Comparison of ENCODE assay signal across 11 cellular contexts in the genomic region with DNA sequence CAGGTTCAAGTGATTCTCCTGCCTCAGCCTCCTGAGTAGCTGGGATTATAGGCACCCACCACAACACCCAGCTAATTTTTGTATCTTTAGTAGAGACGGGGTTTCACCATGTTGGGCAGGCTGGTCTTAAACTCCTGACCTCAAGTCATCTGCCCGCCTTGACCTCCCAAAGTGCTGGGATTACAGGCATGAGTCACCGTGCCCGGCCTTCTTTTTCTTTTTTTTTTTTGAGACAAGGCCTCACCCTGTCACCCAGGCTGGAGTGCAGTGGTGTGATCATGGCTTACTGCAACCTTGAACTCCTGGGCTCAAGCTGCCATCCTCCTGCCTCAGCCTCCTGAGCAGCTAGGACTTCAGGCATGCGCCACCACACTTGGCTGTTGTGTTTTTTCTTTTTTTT. TPM values are rescaled to one million over a fixed set of nuclear protein-coding genes. Genes with fewer than 3 reads are reported as not detected.
DNase-seq lines count a peak whose midpoint lies in the region; ATAC-seq, FAIRE-seq and TF ChIP-seq lines count a peak whose summit lies in the region.
"Not testable (repeated sequence)": the region's sequence is repeated elsewhere in the genome, so short reads cannot be mapped to it uniquely, and the experiment has no call there.
"Had no signal": no experiment of that assay in that cellular context is flagged by ENCODE, and none has a peak within 500 bp of the region (broad histone marks: within the 10 kb centered on the region; RNA-seq: fewer than 3 reads in every experiment).

No MANE protein-coding gene starts in this region.

- not testable (repeated sequence) for H3K4me2 ChIP-seq in K562 (ENCODE audit: insufficient read depth, low read length); HepG2 (ENCODE audit: low read depth, low read length)

- POLR2A ChIA-PET in RWPE1 (lab: Yijun Ruan, JAX; ENCODE audit: low non-redundant PET): interaction anchor here (0.7 kb wide), 1 partner anchor 65 kb away, joined by 3 read pairs; no protein-coding TSS in a partner anchor
- POLR2A ChIA-PET in K562 (lab: Yijun Ruan, JAX); HepG2 (lab: Yijun Ruan, JAX): not testable (repeated sequence)

- H4K20me1 ChIP-seq in K562 (replicated peaks; ENCODE audit: control insufficient read depth, insufficient read depth, low read length); HepG2 (ENCODE audit: insufficient read depth, low read length): not testable (repeated sequence)

- not testable (repeated sequence) for TF ChIP-seq EP300 in K562 (IDR thresholded peaks at IDR 0.05; ENCODE audit: low read length); esophagus muscularis mucosa (IDR thresholded peaks at IDR 0.05); HepG2 (IDR thresholded peaks at IDR 0.05; ENCODE audit: low read depth in 2 of 2, low read length in 2 of 2); HepG2 (CRISPR knock-in tag; IDR thresholded peaks at IDR 0.05; ENCODE audit: borderline replicate concordance)

- H3K4me1 Mint-ChIP-seq in osteocyte (ENCODE audit: unreplicated experiment): not testable (repeated sequence)

- 35% methylated on average over 4 of the region's 5 CpGs for WGBS in K562 (ENCODE audit: insufficient coverage, low coverage, missing lambda C conversion rate)
- 81% methylated on average over 5 of the region's 5 CpGs for WGBS in esophagus muscularis mucosa
- WGBS in HepG2 (ENCODE audit: low lambda C conversion rate): 18% methylated on average over 5 of the region's 5 CpGs

- CTCF ChIA-PET in RWPE1 (lab: Yijun Ruan, JAX) (interaction anchor here (0.6 kb wide), 1 partner anchor 12 kb away, joined by 4 read pairs; no protein-coding TSS in a partner anchor), K562 (lab: Yijun Ruan, JAX; ENCODE audit: low intra/inter-chr PET ratio) (interaction anchor here (0.5 kb wide), 1 partner anchor 56 kb away, joined by 3 read pairs; the partner anchor contains the start of gene KAT5)
- CTCF ChIA-PET in HepG2 (lab: Yijun Ruan, JAX; ENCODE audit: low intra/inter-chr PET ratio, low total read pairs): not testable (repeated sequence)

- H3K27me3 ChIP-seq in HL-60 (ENCODE audit: insufficient read depth, poor library complexity, severe bottlenecking); K562 (ENCODE audit: control insufficient read depth in 2 of 2, insufficient read depth in 2 of 2, low read length in 2 of 2); esophagus muscularis mucosa; HepG2 (ENCODE audit: control insufficient read depth in 1 of 2, insufficient read depth in 2 of 2, low read length in 2 of 2); upper lobe of right lung: not testable (repeated sequence)

- not testable (repeated sequence) for H3K79me2 ChIP-seq in K562 (ENCODE audit: control insufficient read depth, insufficient read depth, low read length); HepG2 (ENCODE audit: insufficient read depth, low read length)

- not testable (repeated sequence) for TF ChIP-seq POLR2A in K562 (conservative IDR thresholded peaks at IDR 0.05); esophagus muscularis mucosa (IDR thresholded peaks at IDR 0.05; ENCODE audit: low read depth); HepG2 (IDR thresholded peaks at IDR 0.05; ENCODE audit: insufficient read depth in 1 of 2, low read depth in 2 of 2, low read length in 2 of 2)

- not testable (repeated sequence) for H3K4me3 ChIP-seq in HL-60 (replicated peaks; ENCODE audit: insufficient read depth, low read length); K562; esophagus muscularis mucosa; HepG2 (replicated peaks in 1 of 3; ENCODE audit: insufficient read depth in 1 of 3, low read depth in 2 of 3, low read length in 3 of 3); upper lobe of right lung

- H3K4me3 Mint-ChIP-seq in osteocyte (ENCODE audit: unreplicated experiment): not testable (repeated sequence)

- TF ChIP-seq CTCF in HL-60 (IDR thresholded peaks at IDR 0.05; ENCODE audit: insufficient read depth, low read length); RWPE1 (conservative IDR thresholded peaks at IDR 0.05; ENCODE audit: low read depth); K562 (IDR thresholded peaks at IDR 0.05 in 2 of 3, conservative IDR thresholded peaks at IDR 0.05 in 1 of 3; ENCODE audit: insufficient read depth in 2 of 3, low read depth in 1 of 3, low read length in 3 of 3); esophagus muscularis mucosa (IDR thresholded peaks at IDR 0.05); HepG2 (CRISPR knock-in tag; IDR thresholded peaks at IDR 0.05); osteocyte (IDR thresholded peaks at IDR 0.05); upper lobe of right lung (IDR thresholded peaks at IDR 0.05): not testable (repeated sequence)

- TF ChIP-seq RAD21 in K562 (CRISPR knock-in tag; conservative IDR thresholded peaks at IDR 0.05 in 1 of 2, IDR thresholded peaks at IDR 0.05 in 1 of 2); HepG2 (CRISPR knock-in tag; IDR thresholded peaks at IDR 0.05): not testable (repeated sequence)

- not testable (repeated sequence) for H3K36me3 Mint-ChIP-seq in osteocyte (ENCODE audit: unreplicated experiment)

- H3K27ac ChIP-seq in HL-60 (replicated peaks): peak overlapping the region; percentile 76
- H3K27ac ChIP-seq in RWPE1: peak overlapping the region; percentile 64
- H3K27ac ChIP-seq in K562 (ENCODE audit: extremely low read depth, low read depth, low read length); esophagus muscularis mucosa (replicated peaks in 1 of 4); HepG2 (ENCODE audit: extremely low read length, insufficient read depth, low read length); upper lobe of right lung: not testable (repeated sequence)

- H3K9me1 ChIP-seq in K562 (ENCODE audit: control insufficient read depth, insufficient read depth, low read length): not testable (repeated sequence)

- H3K4me1 ChIP-seq in K562 (replicated peaks in 1 of 2; ENCODE audit: control insufficient read depth in 2 of 2, insufficient read depth in 2 of 2, low read length in 2 of 2); esophagus muscularis mucosa; upper lobe of right lung: not testable (repeated sequence)
- peaks cover 40% of the 10 kb centered on the region for H3K4me1 ChIP-seq in HepG2 (ENCODE audit: insufficient read depth, low read length)

- ATAC-seq in K562, HepG2: not testable (repeated sequence)
- peak; percentile 63 for ATAC-seq in upper lobe of right lung

- H3K9me3 ChIP-seq in K562 (replicated peaks; ENCODE audit: control insufficient read depth, insufficient read depth, low read depth, low read length); esophagus muscularis mucosa; HepG2 (ENCODE audit: low read length); upper lobe of right lung: not testable (repeated sequence)

- intact Hi-C loops in K562 (cut with micrococcal nuclease); HepG2 (cut with micrococcal nuclease; ENCODE audit: unreplicated experiment); upper lobe of right lung (cut with DNase I): not testable (repeated sequence)
- intact Hi-C loops in esophagus muscularis mucosa (cut with DNase I): loop anchor here (2.0 kb wide), 1 partner anchor 51 kb away; no protein-coding TSS in a partner anchor

- not testable (repeated sequence) for DNase-seq in HL-60 (ENCODE audit: low read depth in 1 of 2, low spot score in 1 of 2); RWPE1 (ENCODE audit: low spot score); K562 (ENCODE audit: extremely low read depth in 1 of 4, low spot score in 3 of 4); HepG2 (ENCODE audit: low spot score); upper lobe of right lung
- peak; percentile 79 for DNase-seq in M059J (ENCODE audit: low read depth)
- DNase-seq in esophagus muscularis mucosa (ENCODE audit: extremely low spot score): peak; percentile 2
- peak; percentile 38 for DNase-seq in osteocyte (ENCODE audit: extremely low spot score, unreplicated experiment)

- H3K27ac Mint-ChIP-seq in osteocyte (ENCODE audit: unreplicated experiment): not testable (repeated sequence)

- not testable (repeated sequence) for BruUV-seq in K562 (replicated peaks; lab: Mats Ljungman, UMichigan); HepG2 (replicated peaks; lab: Mats Ljungman, UMichigan)

- H3K9ac ChIP-seq in K562 (ENCODE audit: insufficient read depth in 1 of 2, low read depth in 2 of 2, low read length in 2 of 2); HepG2 (ENCODE audit: insufficient read depth, low read depth, low read length): not testable (repeated sequence)

- in situ Hi-C loops in K562 (cut with MboI); HepG2 (cut with HindIII; ENCODE audit: extremely low pct_ligation_motif_present, low pct_unique_long_range_greater_than_20kb): not testable (repeated sequence)

- not testable (repeated sequence) for H3K27me3 Mint-ChIP-seq in osteocyte (ENCODE audit: unreplicated experiment)

- not testable (repeated sequence) for H3K36me3 ChIP-seq in K562 (ENCODE audit: control insufficient read depth, insufficient read depth, low read length); esophagus muscularis mucosa; HepG2 (replicated peaks in 1 of 2; ENCODE audit: control insufficient read depth in 1 of 2, insufficient read depth in 2 of 2, low read length in 2 of 2); upper lobe of right lung

- not testable (repeated sequence) for H3K9me3 Mint-ChIP-seq in osteocyte (ENCODE audit: unreplicated experiment)

- FAIRE-seq in K562 (lab: Jason Lieb, UNC); HepG2 (lab: Jason Lieb, UNC): not testable (repeated sequence)

- H2AFZ ChIP-seq in K562 (ENCODE audit: low read depth, low read length); HepG2 (ENCODE audit: low read length): not testable (repeated sequence)

RNA-seq across cellular contexts. Expression of gene AP5B1, which starts 13.0 kb away (rescaled TPM):
- 5.9 and 13.0 TPM in 2 replicates for total RNA-seq in M059J (2014; rRNA removed; shearing (Covaris generic))
- 16.4 and 48.0 TPM in 2 replicates for total RNA-seq in K562 (2011; cell fraction: chromatin; rRNA removed; ENCODE audit: low replicate concordance)
- total RNA-seq in K562 (2011; cell fraction: nucleolus; rRNA removed): 43.4 and 48.4 TPM in 2 replicates
- 26.7 and 28.3 TPM in 2 replicates for total RNA-seq in K562 (2011; cell fraction: nucleoplasm; rRNA removed)
- total RNA-seq in K562 (2014; rRNA removed) (13.0 and 17.0 TPM in 2 replicates), K562 (2014; rRNA removed; fragmentation: Illumina TruSeq; extraction: Trizol) (3.1 and 3.5 TPM in 2 replicates), K562 (2015; rRNA removed; fragmentation: Illumina TruSeq; extraction: Trizol) (8.7 and 8.9 TPM in 2 replicates), K562 (2021) (23.2 and 24.2 TPM in 2 replicates), esophagus muscularis mucosa (10 to 100 TPM; 15.0 to 28.0 (median 24.2) TPM), HepG2 (2016; rRNA removed; fragmentation: Illumina TruSeq; extraction: Trizol) (3.8 and 4.4 TPM in 2 replicates), osteocyte (19.0 and 21.0 TPM in 2 replicates), upper lobe of right lung (35.6 TPM)
- polyA plus RNA-seq in K562 (2011; rRNA removed) (5.1 and 7.7 TPM in 2 replicates), K562 (2014; fragmentation: Illumina TruSeq; extraction: Trizol) (4.6 and 9.1 TPM in 2 replicates), K562 (2014; fragmentation: Nextera tagmentation; extraction: Ambion mirVana) (under 1 TPM; 0.51 to 0.63 TPM), K562 (2014; rRNA removed) (11.3 and 11.7 TPM in 2 replicates), HepG2 (2011; rRNA removed) (1.7 and 2.8 TPM in 2 replicates)
- 6.5 and 20.1 TPM in 2 replicates for polyA plus RNA-seq in K562 (2011; cell fraction: cytosol; rRNA removed)
- 17.1 and 27.9 TPM in 2 replicates for polyA plus RNA-seq in K562 (2011; cell fraction: nucleus; rRNA removed)
- polyA plus RNA-seq in K562 (2012): 10.8 and 15.8 TPM in 2 replicates
- 8.3 and 9.2 TPM in 2 replicates for polyA minus RNA-seq in K562 (2011; rRNA and poly(A)+ RNA removed)
- 14.6 and 14.8 TPM in 2 replicates for polyA minus RNA-seq in K562 (2011; cell fraction: cytosol; rRNA and poly(A)+ RNA removed)
- 17.5 and 18.7 TPM in 2 replicates for polyA minus RNA-seq in K562 (2011; cell fraction: nucleus; rRNA and poly(A)+ RNA removed)
- total RNA-seq in HepG2 (2016; cell fraction: cytosol; rRNA removed; fragmentation: Illumina TruSeq; extraction: Trizol; ENCODE audit: low read depth): 0.44 and 0.61 TPM in 2 replicates
- total RNA-seq in HepG2 (2016; cell fraction: insoluble cytoplasmic fraction; rRNA removed; fragmentation: Illumina TruSeq; extraction: Trizol): 2.9 and 4.5 TPM in 2 replicates
- 2.0 and 2.1 TPM in 2 replicates for total RNA-seq in HepG2 (2016; cell fraction: membrane; rRNA removed; fragmentation: Illumina TruSeq; extraction: Trizol)
- 2.9 and 3.7 TPM in 2 replicates for total RNA-seq in HepG2 (2016; cell fraction: nucleus; rRNA removed; fragmentation: Illumina TruSeq; extraction: Trizol)
- polyA plus RNA-seq in HepG2 (2011; cell fraction: cytosol; rRNA removed): 1.6 and 2.5 TPM in 2 replicates
- 6.0 and 6.2 TPM in 2 replicates for polyA plus RNA-seq in HepG2 (2011; cell fraction: nucleus; rRNA removed)
- polyA plus RNA-seq in HepG2 (2012): 1.2 and 2.4 TPM in 2 replicates
- 0.25 and 0.27 TPM in 2 replicates for polyA plus RNA-seq in HepG2 (2016; cell fraction: cytosol; fragmentation: Illumina TruSeq; extraction: Trizol; ENCODE audit: low read depth)
- polyA plus RNA-seq in HepG2 (2016; cell fraction: insoluble cytoplasmic fraction; fragmentation: Illumina TruSeq; extraction: Trizol; ENCODE audit: low read depth): 2.6 and 2.7 TPM in 2 replicates
- polyA plus RNA-seq in HepG2 (2016; cell fraction: membrane; fragmentation: Illumina TruSeq; extraction: Trizol; ENCODE audit: low read depth): 0.78 and 0.94 TPM in 2 replicates
- polyA plus RNA-seq in HepG2 (2016; cell fraction: nucleus; fragmentation: Illumina TruSeq; extraction: Trizol; ENCODE audit: insufficient read depth, low read depth): 4.3 and 4.6 TPM in 2 replicates
- polyA minus RNA-seq in HepG2 (2011; rRNA and poly(A)+ RNA removed; ENCODE audit: low replicate concordance): 9.8 and 22.8 TPM in 2 replicates
- polyA minus RNA-seq in HepG2 (2011; cell fraction: cytosol; rRNA and poly(A)+ RNA removed): 3.4 and 4.2 TPM in 2 replicates
- 4.9 and 5.1 TPM in 2 replicates for polyA minus RNA-seq in HepG2 (2011; cell fraction: nucleus; rRNA and poly(A)+ RNA removed)

RNA-seq across cellular contexts. Expression of gene OVOL1, which starts 19.1 kb away (rescaled TPM):
- not detected in 2 replicates for total RNA-seq in M059J (2014; rRNA removed; shearing (Covaris generic))
- 0.09 TPM in 1 of 2 replicates, not detected in the other for total RNA-seq in K562 (2011; cell fraction: chromatin; rRNA removed; ENCODE audit: low replicate concordance)
- not detected in 2 replicates for total RNA-seq in K562 (2011; cell fraction: nucleolus; rRNA removed)
- not detected in 2 replicates for total RNA-seq in K562 (2011; cell fraction: nucleoplasm; rRNA removed)
- total RNA-seq in K562 (2014; rRNA removed): not detected in 2 replicates
- not detected in 2 replicates for total RNA-seq in K562 (2014; rRNA removed; fragmentation: Illumina TruSeq; extraction: Trizol)
- not detected in 2 replicates for total RNA-seq in K562 (2015; rRNA removed; fragmentation: Illumina TruSeq; extraction: Trizol)
- total RNA-seq in K562 (2021): 0.09 TPM in 1 of 2 replicates, not detected in the other
- polyA plus RNA-seq in K562 (2011; rRNA removed): not detected in 2 replicates
- not detected in 2 replicates for polyA plus RNA-seq in K562 (2011; cell fraction: cytosol; rRNA removed)
- not detected in 2 replicates for polyA plus RNA-seq in K562 (2011; cell fraction: nucleus; rRNA removed)
- not detected in 2 replicates for polyA plus RNA-seq in K562 (2012)
- polyA plus RNA-seq in K562 (2014; fragmentation: Illumina TruSeq; extraction: Trizol): not detected in 2 replicates
- not detected for polyA plus RNA-seq in K562 (2014; fragmentation: Nextera tagmentation; extraction: Ambion mirVana)
- polyA plus RNA-seq in K562 (2014; rRNA removed): not detected in 2 replicates
- polyA minus RNA-seq in K562 (2011; rRNA and poly(A)+ RNA removed): not detected in 2 replicates
- not detected in 2 replicates for polyA minus RNA-seq in K562 (2011; cell fraction: cytosol; rRNA and poly(A)+ RNA removed)
- not detected in 2 replicates for polyA minus RNA-seq in K562 (2011; cell fraction: nucleus; rRNA and poly(A)+ RNA removed)
- total RNA-seq in esophagus muscularis mucosa: not detected
- total RNA-seq in HepG2 (2016; rRNA removed; fragmentation: Illumina TruSeq; extraction: Trizol): not detected in 2 replicates
- total RNA-seq in HepG2 (2016; cell fraction: cytosol; rRNA removed; fragmentation: Illumina TruSeq; extraction: Trizol; ENCODE audit: low read depth): not detected in 2 replicates
- not detected in 2 replicates for total RNA-seq in HepG2 (2016; cell fraction: insoluble cytoplasmic fraction; rRNA removed; fragmentation: Illumina TruSeq; extraction: Trizol)
- not detected in 2 replicates for total RNA-seq in HepG2 (2016; cell fraction: membrane; rRNA removed; fragmentation: Illumina TruSeq; extraction: Trizol)
- not detected in 2 replicates for total RNA-seq in HepG2 (2016; cell fraction: nucleus; rRNA removed; fragmentation: Illumina TruSeq; extraction: Trizol)
- 0.01 and 0.04 TPM in 2 replicates for polyA plus RNA-seq in HepG2 (2011; rRNA removed)
- polyA plus RNA-seq in HepG2 (2011; cell fraction: cytosol; rRNA removed): not detected in 2 replicates
- 0.03 TPM in 1 of 2 replicates, not detected in the other for polyA plus RNA-seq in HepG2 (2011; cell fraction: nucleus; rRNA removed)
- polyA plus RNA-seq in HepG2 (2012): not detected in 2 replicates
- not detected in 2 replicates for polyA plus RNA-seq in HepG2 (2016; cell fraction: cytosol; fragmentation: Illumina TruSeq; extraction: Trizol; ENCODE audit: low read depth)
- polyA plus RNA-seq in HepG2 (2016; cell fraction: insoluble cytoplasmic fraction; fragmentation: Illumina TruSeq; extraction: Trizol; ENCODE audit: low read depth): not detected in 2 replicates
- polyA plus RNA-seq in HepG2 (2016; cell fraction: membrane; fragmentation: Illumina TruSeq; extraction: Trizol; ENCODE audit: low read depth): not detected in 2 replicates
- not detected in 2 replicates for polyA plus RNA-seq in HepG2 (2016; cell fraction: nucleus; fragmentation: Illumina TruSeq; extraction: Trizol; ENCODE audit: insufficient read depth, low read depth)
- not detected in 2 replicates for polyA minus RNA-seq in HepG2 (2011; rRNA and poly(A)+ RNA removed; ENCODE audit: low replicate concordance)
- not detected in 2 replicates for polyA minus RNA-seq in HepG2 (2011; cell fraction: cytosol; rRNA and poly(A)+ RNA removed)
- not detected in 2 replicates for polyA minus RNA-seq in HepG2 (2011; cell fraction: nucleus; rRNA and poly(A)+ RNA removed)
- not detected in 2 replicates for total RNA-seq in osteocyte
- 2.7 TPM for total RNA-seq in upper lobe of right lung
- total RNA-seq: CD8-positive, alpha-beta memory T cell; GM23248 had no signal
- polyA plus RNA-seq: AG04450; CD8-positive, alpha-beta memory T cell; GM23248 had no signal

RNA-seq across cellular contexts. Expression of gene RNASEH2C, which starts 47.2 kb away (rescaled TPM):
- total RNA-seq in M059J (2014; rRNA removed; shearing (Covaris generic)): 45.0 and 48.2 TPM in 2 replicates
- 43.1 and 99.3 TPM in 2 replicates for total RNA-seq in K562 (2011; cell fraction: chromatin; rRNA removed; ENCODE audit: low replicate concordance)
- 62.9 and 67.9 TPM in 2 replicates for total RNA-seq in K562 (2011; cell fraction: nucleolus; rRNA removed)
- total RNA-seq in K562 (2011; cell fraction: nucleoplasm; rRNA removed): 55.1 and 61.4 TPM in 2 replicates
- total RNA-seq in K562 (2014; rRNA removed) (64.4 and 78.1 TPM in 2 replicates), K562 (2014; rRNA removed; fragmentation: Illumina TruSeq; extraction: Trizol) (9.0 and 11.7 TPM in 2 replicates), K562 (2015; rRNA removed; fragmentation: Illumina TruSeq; extraction: Trizol) (15.1 and 15.6 TPM in 2 replicates), K562 (2021) (78.2 and 87.2 TPM in 2 replicates), esophagus muscularis mucosa (100 to 1,000 TPM in 1 of 4 donors, 10 to 100 TPM in 3; 72.1 to 137 (median 80.9) TPM), HepG2 (2016; rRNA removed; fragmentation: Illumina TruSeq; extraction: Trizol) (50.9 and 65.1 TPM in 2 replicates), osteocyte (54.2 and 55.6 TPM in 2 replicates), upper lobe of right lung (42.5 TPM)
- polyA plus RNA-seq in K562 (2011; rRNA removed) (33.2 and 33.8 TPM in 2 replicates), K562 (2014; fragmentation: Illumina TruSeq; extraction: Trizol) (15.6 and 15.9 TPM in 2 replicates), K562 (2014; fragmentation: Nextera tagmentation; extraction: Ambion mirVana) (1 to 10 TPM; 5.4 to 9.4 TPM), K562 (2014; rRNA removed) (63.2 and 75.9 TPM in 2 replicates), HepG2 (2011; rRNA removed) (24.6 and 27.4 TPM in 2 replicates)
- 33.5 and 84.3 TPM in 2 replicates for polyA plus RNA-seq in K562 (2011; cell fraction: cytosol; rRNA removed)
- polyA plus RNA-seq in K562 (2011; cell fraction: nucleus; rRNA removed): 65.0 and 106 TPM in 2 replicates
- 32.9 and 41.4 TPM in 2 replicates for polyA plus RNA-seq in K562 (2012)
- polyA minus RNA-seq in K562 (2011; rRNA and poly(A)+ RNA removed): 10.3 and 11.0 TPM in 2 replicates
- 9.4 and 19.7 TPM in 2 replicates for polyA minus RNA-seq in K562 (2011; cell fraction: cytosol; rRNA and poly(A)+ RNA removed)
- polyA minus RNA-seq in K562 (2011; cell fraction: nucleus; rRNA and poly(A)+ RNA removed): 27.5 and 27.6 TPM in 2 replicates
- total RNA-seq in HepG2 (2016; cell fraction: cytosol; rRNA removed; fragmentation: Illumina TruSeq; extraction: Trizol; ENCODE audit: low read depth): 57.6 and 60.3 TPM in 2 replicates
- total RNA-seq in HepG2 (2016; cell fraction: insoluble cytoplasmic fraction; rRNA removed; fragmentation: Illumina TruSeq; extraction: Trizol): 55.2 and 76.7 TPM in 2 replicates
- total RNA-seq in HepG2 (2016; cell fraction: membrane; rRNA removed; fragmentation: Illumina TruSeq; extraction: Trizol): 36.0 and 40.9 TPM in 2 replicates
- 18.2 and 19.2 TPM in 2 replicates for total RNA-seq in HepG2 (2016; cell fraction: nucleus; rRNA removed; fragmentation: Illumina TruSeq; extraction: Trizol)
- polyA plus RNA-seq in HepG2 (2011; cell fraction: cytosol; rRNA removed): 34.9 and 55.1 TPM in 2 replicates
- 41.5 and 44.0 TPM in 2 replicates for polyA plus RNA-seq in HepG2 (2011; cell fraction: nucleus; rRNA removed)
- 16.9 and 19.3 TPM in 2 replicates for polyA plus RNA-seq in HepG2 (2012)
- 53.8 and 60.7 TPM in 2 replicates for polyA plus RNA-seq in HepG2 (2016; cell fraction: cytosol; fragmentation: Illumina TruSeq; extraction: Trizol; ENCODE audit: low read depth)
- polyA plus RNA-seq in HepG2 (2016; cell fraction: insoluble cytoplasmic fraction; fragmentation: Illumina TruSeq; extraction: Trizol; ENCODE audit: low read depth): 53.3 and 62.7 TPM in 2 replicates
- polyA plus RNA-seq in HepG2 (2016; cell fraction: membrane; fragmentation: Illumina TruSeq; extraction: Trizol; ENCODE audit: low read depth): 27.7 and 34.7 TPM in 2 replicates
- polyA plus RNA-seq in HepG2 (2016; cell fraction: nucleus; fragmentation: Illumina TruSeq; extraction: Trizol; ENCODE audit: insufficient read depth, low read depth): 35.1 and 36.6 TPM in 2 replicates
- polyA minus RNA-seq in HepG2 (2011; rRNA and poly(A)+ RNA removed; ENCODE audit: low replicate concordance): 9.1 and 31.0 TPM in 2 replicates
- 11.3 and 11.4 TPM in 2 replicates for polyA minus RNA-seq in HepG2 (2011; cell fraction: cytosol; rRNA and poly(A)+ RNA removed)
- polyA minus RNA-seq in HepG2 (2011; cell fraction: nucleus; rRNA and poly(A)+ RNA removed): 12.7 and 15.0 TPM in 2 replicates

RNA-seq across cellular contexts. Expression of gene KAT5, which starts 55.8 kb away (rescaled TPM):
- 21.6 and 37.8 TPM in 2 replicates for total RNA-seq in M059J (2014; rRNA removed; shearing (Covaris generic))
- 44.9 and 134 TPM in 2 replicates for total RNA-seq in K562 (2011; cell fraction: chromatin; rRNA removed; ENCODE audit: low replicate concordance)
- total RNA-seq in K562 (2011; cell fraction: nucleolus; rRNA removed): 81.0 and 82.1 TPM in 2 replicates
- 51.7 and 58.3 TPM in 2 replicates for total RNA-seq in K562 (2011; cell fraction: nucleoplasm; rRNA removed)
- total RNA-seq in K562 (2014; rRNA removed) (59.6 and 74.1 TPM in 2 replicates), K562 (2014; rRNA removed; fragmentation: Illumina TruSeq; extraction: Trizol) (28.8 and 34.4 TPM in 2 replicates), K562 (2015; rRNA removed; fragmentation: Illumina TruSeq; extraction: Trizol) (52.7 and 57.5 TPM in 2 replicates), K562 (2021) (68.3 and 76.8 TPM in 2 replicates), esophagus muscularis mucosa (10 to 100 TPM; 66.4 to 77.1 (median 68.3) TPM), HepG2 (2016; rRNA removed; fragmentation: Illumina TruSeq; extraction: Trizol) (45.4 and 48.3 TPM in 2 replicates), osteocyte (60.4 and 66.5 TPM in 2 replicates), upper lobe of right lung (77.5 TPM)
- polyA plus RNA-seq in K562 (2011; rRNA removed) (42.4 and 57.9 TPM in 2 replicates), K562 (2014; fragmentation: Illumina TruSeq; extraction: Trizol) (63.3 and 66.5 TPM in 2 replicates), K562 (2014; fragmentation: Nextera tagmentation; extraction: Ambion mirVana) (10 to 100 TPM in 1 of 2 experiments, 1 to 10 TPM in 1; 3.6 to 12.9 TPM), K562 (2014; rRNA removed) (68.4 and 75.4 TPM in 2 replicates), HepG2 (2011; rRNA removed) (34.4 and 35.2 TPM in 2 replicates)
- 44.4 and 53.1 TPM in 2 replicates for polyA plus RNA-seq in K562 (2011; cell fraction: cytosol; rRNA removed)
- 70.2 and 76.3 TPM in 2 replicates for polyA plus RNA-seq in K562 (2011; cell fraction: nucleus; rRNA removed)
- 52.3 and 56.9 TPM in 2 replicates for polyA plus RNA-seq in K562 (2012)
- polyA minus RNA-seq in K562 (2011; rRNA and poly(A)+ RNA removed): 47.1 and 62.6 TPM in 2 replicates
- 27.5 and 38.4 TPM in 2 replicates for polyA minus RNA-seq in K562 (2011; cell fraction: cytosol; rRNA and poly(A)+ RNA removed)
- 32.3 and 44.0 TPM in 2 replicates for polyA minus RNA-seq in K562 (2011; cell fraction: nucleus; rRNA and poly(A)+ RNA removed)
- 8.5 and 8.6 TPM in 2 replicates for total RNA-seq in HepG2 (2016; cell fraction: cytosol; rRNA removed; fragmentation: Illumina TruSeq; extraction: Trizol; ENCODE audit: low read depth)
- total RNA-seq in HepG2 (2016; cell fraction: insoluble cytoplasmic fraction; rRNA removed; fragmentation: Illumina TruSeq; extraction: Trizol): 45.1 and 48.4 TPM in 2 replicates
- total RNA-seq in HepG2 (2016; cell fraction: membrane; rRNA removed; fragmentation: Illumina TruSeq; extraction: Trizol): 17.0 and 19.2 TPM in 2 replicates
- 28.1 and 30.8 TPM in 2 replicates for total RNA-seq in HepG2 (2016; cell fraction: nucleus; rRNA removed; fragmentation: Illumina TruSeq; extraction: Trizol)
- 21.9 and 28.4 TPM in 2 replicates for polyA plus RNA-seq in HepG2 (2011; cell fraction: cytosol; rRNA removed)
- 53.3 and 53.6 TPM in 2 replicates for polyA plus RNA-seq in HepG2 (2011; cell fraction: nucleus; rRNA removed)
- 19.9 and 22.4 TPM in 2 replicates for polyA plus RNA-seq in HepG2 (2012)
- polyA plus RNA-seq in HepG2 (2016; cell fraction: cytosol; fragmentation: Illumina TruSeq; extraction: Trizol; ENCODE audit: low read depth): 5.2 and 5.8 TPM in 2 replicates
- 41.7 and 50.6 TPM in 2 replicates for polyA plus RNA-seq in HepG2 (2016; cell fraction: insoluble cytoplasmic fraction; fragmentation: Illumina TruSeq; extraction: Trizol; ENCODE audit: low read depth)
- polyA plus RNA-seq in HepG2 (2016; cell fraction: membrane; fragmentation: Illumina TruSeq; extraction: Trizol; ENCODE audit: low read depth): 9.1 and 12.0 TPM in 2 replicates
- 60.8 and 65.4 TPM in 2 replicates for polyA plus RNA-seq in HepG2 (2016; cell fraction: nucleus; fragmentation: Illumina TruSeq; extraction: Trizol; ENCODE audit: insufficient read depth, low read depth)
- 78.3 and 126 TPM in 2 replicates for polyA minus RNA-seq in HepG2 (2011; rRNA and poly(A)+ RNA removed; ENCODE audit: low replicate concordance)
- 15.4 and 16.3 TPM in 2 replicates for polyA minus RNA-seq in HepG2 (2011; cell fraction: cytosol; rRNA and poly(A)+ RNA removed)
- polyA minus RNA-seq in HepG2 (2011; cell fraction: nucleus; rRNA and poly(A)+ RNA removed): 39.5 and 44.1 TPM in 2 replicates
